Comparison of ENCODE assay signal across 14 cellular contexts in the genomic region with DNA sequence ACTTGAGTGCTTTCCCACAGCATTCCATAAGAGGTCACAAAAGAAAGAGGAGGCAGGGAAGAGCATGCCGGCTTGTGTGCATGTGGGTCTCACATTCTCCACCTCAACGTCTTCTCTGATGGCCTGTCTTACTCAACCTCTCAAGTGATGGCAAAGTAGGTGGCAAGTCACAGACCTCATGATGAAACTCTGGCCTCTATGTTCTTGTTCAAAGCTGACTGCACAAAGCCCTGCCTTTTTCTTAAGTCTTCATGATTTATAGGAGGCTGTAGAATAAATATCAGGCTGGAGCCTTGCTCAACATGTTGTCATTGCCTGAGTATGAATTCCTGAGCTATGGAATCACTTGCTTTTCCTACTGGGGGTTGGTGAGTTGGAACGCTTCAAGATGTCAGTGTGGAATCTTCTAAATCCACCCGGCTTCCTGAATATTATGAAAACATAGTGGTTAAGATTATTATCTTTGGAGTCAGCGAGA.
A peak's percentile ranks its signal among the peaks of the same experiment; 100 is the strongest.
DNase-seq lines count a peak whose midpoint lies in the region; ATAC-seq and TF ChIP-seq lines count a peak whose summit lies in the region.
"Had no signal": no experiment of that assay in that cellular context is flagged by ENCODE, and none has a peak within 500 bp of the region (broad histone marks: within the 10 kb centered on the region; RNA-seq: fewer than 3 reads in every experiment).

No MANE protein-coding gene starts in this region.

- H3K9ac ChIP-seq in SK-N-MC (ENCODE audit: insufficient read length) = no peak overlapping the region

- H3K27me3 ChIP-seq in thyroid gland = no peaks in the 10 kb centered on the region
- H3K27me3 ChIP-seq: right lobe of liver, stomach had no signal

- peak; percentile 100 for DNase-seq in ELR (ENCODE audit: low read depth)
- peak; percentile 18 for DNase-seq in SK-N-MC (ENCODE audit: low read depth, low spot score)
- peak; percentile 100 for DNase-seq in fibroblast of mammary gland (ENCODE audit: low read depth)
- peak; percentile 86 for DNase-seq in retinal pigment epithelial cell (ENCODE audit: low read depth)
- DNase-seq in activated naive CD4-positive, alpha-beta T cell treated with anti-CD3 and anti-CD28 coated beads for 36 hours = no peak
- DNase-seq in thyroid gland = no peak
- no peak for DNase-seq in activated CD8-positive, alpha-beta memory T cell treated with anti-CD3 and anti-CD28 coated beads, Interleukin-2, amount 10 ng/mL, durations not matched to agents 7 days and 5 days
- DNase-seq: activated gamma-delta T cell, DMS79, hypothalamus, NCI-H2029 treated with DMSO at 0.1 percent for 48 hours, right lobe of liver, stomach had no signal

- H3K4me3 ChIP-seq in SK-N-MC (peak overlapping the region; percentile 4; the same call in 1 of the 2 replicates), fibroblast of mammary gland (ENCODE audit: control insufficient read depth, low read depth, low read length) (no peak overlapping the region), retinal pigment epithelial cell (ENCODE audit: low read length) (no peak overlapping the region), thyroid gland (replicated peaks in 1 of 3) (no peak overlapping the region)
- H3K4me3 ChIP-seq: right lobe of liver, stomach had no signal

- ATAC-seq in HG03135 (IDR thresholded peaks at IDR 0.05; ENCODE audit: unreplicated experiment) = no peak
- no peak for ATAC-seq in activated CD8-positive, alpha-beta memory T cell treated with anti-CD3 and anti-CD28 coated beads, Interleukin-2, amount 10 ng/mL, durations not matched to agents 7 days and 5 days

- H3K27me3 Mint-ChIP-seq in activated naive CD4-positive, alpha-beta T cell treated with anti-CD3 and anti-CD28 coated beads for 36 hours (ENCODE audit: low read depth) = peaks cover 22% of the 10 kb centered on the region
- H3K27me3 Mint-ChIP-seq in activated CD8-positive, alpha-beta memory T cell treated with anti-CD3 and anti-CD28 coated beads, Interleukin-2, amount 10 ng/mL, durations not matched to agents 7 days and 5 days = peaks cover 21% of the 10 kb centered on the region

- no peaks in the 10 kb centered on the region for H3K4me1 ChIP-seq in thyroid gland
- H3K4me1 ChIP-seq: right lobe of liver had no signal

- 55 to 57% methylated on average over 5 of the region's 5 CpGs for WGBS in thyroid gland, 2 donors

- TF ChIP-seq CTCF in fibroblast of mammary gland (conservative IDR thresholded peaks at IDR 0.05; ENCODE audit: control insufficient read depth, insufficient read depth, low read depth, low read length) (no peak), retinal pigment epithelial cell (conservative IDR thresholded peaks at IDR 0.05; ENCODE audit: low read depth, low read length) (no peak), thyroid gland (IDR thresholded peaks at IDR 0.05) (no peak)

- TF ChIP-seq POLR2A in thyroid gland (IDR thresholded peaks at IDR 0.05) = no peak

- no peaks in the 10 kb centered on the region for H3K36me3 Mint-ChIP-seq in activated naive CD4-positive, alpha-beta T cell treated with anti-CD3 and anti-CD28 coated beads for 36 hours (ENCODE audit: low read depth)
- no peaks in the 10 kb centered on the region for H3K36me3 Mint-ChIP-seq in activated CD8-positive, alpha-beta memory T cell treated with anti-CD3 and anti-CD28 coated beads, Interleukin-2, amount 10 ng/mL, durations not matched to agents 7 days and 5 days

- H3K36me3 ChIP-seq in SK-N-MC (ENCODE audit: insufficient read depth, low read length) (no peaks in the 10 kb centered on the region), thyroid gland (no peaks in the 10 kb centered on the region)
- H3K36me3 ChIP-seq: right lobe of liver, stomach had no signal

- H3K4me1 Mint-ChIP-seq in activated naive CD4-positive, alpha-beta T cell treated with anti-CD3 and anti-CD28 coated beads for 36 hours (ENCODE audit: low read depth) = peaks cover 4% of the 10 kb centered on the region
- no peaks in the 10 kb centered on the region for H3K4me1 Mint-ChIP-seq in activated CD8-positive, alpha-beta memory T cell treated with anti-CD3 and anti-CD28 coated beads, Interleukin-2, amount 10 ng/mL, durations not matched to agents 7 days and 5 days

- no peaks in the 10 kb centered on the region for H3K9me3 Mint-ChIP-seq in activated naive CD4-positive, alpha-beta T cell treated with anti-CD3 and anti-CD28 coated beads for 36 hours
- no peaks in the 10 kb centered on the region for H3K9me3 Mint-ChIP-seq in activated CD8-positive, alpha-beta memory T cell treated with anti-CD3 and anti-CD28 coated beads, Interleukin-2, amount 10 ng/mL, durations not matched to agents 7 days and 5 days (ENCODE audit: low read depth)

- no peak overlapping the region for H3K4me3 Mint-ChIP-seq in activated naive CD4-positive, alpha-beta T cell treated with anti-CD3 and anti-CD28 coated beads for 36 hours
- H3K4me3 Mint-ChIP-seq in activated CD8-positive, alpha-beta memory T cell treated with anti-CD3 and anti-CD28 coated beads, Interleukin-2, amount 10 ng/mL, durations not matched to agents 7 days and 5 days = no peak overlapping the region

- no peaks in the 10 kb centered on the region for H3K9me3 ChIP-seq in SK-N-MC (ENCODE audit: low read depth, low read length)
- no peaks in the 10 kb centered on the region for H3K9me3 ChIP-seq in thyroid gland
- H3K9me3 ChIP-seq: right lobe of liver, stomach had no signal

- H3K27ac Mint-ChIP-seq in activated naive CD4-positive, alpha-beta T cell treated with anti-CD3 and anti-CD28 coated beads for 36 hours = no peak overlapping the region
- H3K27ac Mint-ChIP-seq in activated CD8-positive, alpha-beta memory T cell treated with anti-CD3 and anti-CD28 coated beads, Interleukin-2, amount 10 ng/mL, durations not matched to agents 7 days and 5 days = no peak overlapping the region

- intact Hi-C loops in activated naive CD4-positive, alpha-beta T cell treated with anti-CD3 and anti-CD28 coated beads for 36 hours (cut with micrococcal nuclease) = no loop called here
- intact Hi-C loops in thyroid gland (cut with DNase I) = no loop called here

- CTCF ChIA-PET in activated naive CD4-positive, alpha-beta T cell treated with anti-CD3 and anti-CD28 coated beads for 36 hours (lab: Charles Lee) = interaction anchor here (1.8 kb wide), 1 partner anchor 24 kb away, joined by 3 read pairs; no protein-coding TSS in a partner anchor
- CTCF ChIA-PET in activated CD8-positive, alpha-beta memory T cell treated with anti-CD3 and anti-CD28 coated beads, Interleukin-2, amount 10 ng/mL, durations not matched to agents 7 days and 5 days (lab: Charles Lee) = interaction anchor here (1.5 to 1.7 kb wide), 2 partner anchors 16 to 24 kb away, joined by 3 to 9 read pairs; no protein-coding TSS in a partner anchor

- peak overlapping the region; percentile 61 for H3K27ac ChIP-seq in SK-N-MC
- no peak overlapping the region for H3K27ac ChIP-seq in thyroid gland
- H3K27ac ChIP-seq: right lobe of liver had no signal

Comparison
In these comparisons a context has a peak if more than half of its experiments do, and no peak if none do; other contexts are left out.
1. DNase-seq: peak in ELR (single experiment), SK-N-MC (single experiment), fibroblast of mammary gland (single experiment) and retinal pigment epithelial cell (single experiment); none in activated naive CD4-positive, alpha-beta T cell treated with anti-CD3 and anti-CD28 coated beads for 36 hours (single experiment), thyroid gland (0 of 2) and activated CD8-positive, alpha-beta memory T cell treated with anti-CD3 and anti-CD28 coated beads, Interleukin-2, amount 10 ng/mL, durations not matched to agents 7 days and 5 days (single experiment).